In genomic region chr1:39933956-39934941, GRCh38 we compare ENCODE assay signal across 8 cellular contexts. TPM values are rescaled to one million over a fixed set of nuclear protein-coding genes. Genes with fewer than 3 reads are reported as not detected.
DNase-seq lines count a peak whose midpoint lies in the region; TF ChIP-seq lines count a peak whose summit lies in the region.

No MANE protein-coding gene starts in this region.

- H3K36me3 ChIP-seq in adipocyte (ENCODE audit: control insufficient read depth, insufficient read depth, low read length, severe bottlenecking) (no peaks in the 10 kb centered on the region), hepatocyte (replicated peaks; ENCODE audit: insufficient read depth, low read depth) (no peaks in the 10 kb centered on the region)

- H3K4me1 ChIP-seq in adipocyte (ENCODE audit: control insufficient read depth, insufficient read depth, low read length): peaks cover 16% of the 10 kb centered on the region
- H3K4me1 ChIP-seq in hepatocyte (ENCODE audit: insufficient read depth): peaks cover 6% of the 10 kb centered on the region

- H2AFZ ChIP-seq in hepatocyte: no peak overlapping the region

- no peaks in the 10 kb centered on the region for H3K27me3 ChIP-seq in HL-60 (ENCODE audit: insufficient read depth, poor library complexity, severe bottlenecking)
- H3K27me3 ChIP-seq in adipocyte (replicated peaks; ENCODE audit: control insufficient read depth, insufficient read depth, low read length): no peaks in the 10 kb centered on the region
- no peaks in the 10 kb centered on the region for H3K27me3 ChIP-seq in hepatocyte

- H3K9ac ChIP-seq in adipocyte (ENCODE audit: low read length): peak overlapping the region; percentile 59

- DNase-seq in HL-60 (ENCODE audit: low read depth in 1 of 2, low spot score in 1 of 2) (peak; percentile 98 to 99), adipocyte (ENCODE audit: low read depth) (peak; percentile 75), hepatocyte (ENCODE audit: low spot score) (peak; percentile 94), stromal cell of bone marrow (ENCODE audit: low read depth) (peak; percentile 97), HUDEP-2 (lab: John Stamatoyannopoulos, UW; ENCODE audit: unreplicated experiment in 76 of 76) (no peak), COR-L47 (lab: John Stamatoyannopoulos, UW) (no peak), NCI-H446 treated with DMSO at 0.1 percent for 48 hours (lab: John Stamatoyannopoulos, UW) (no peak)
- DNase-seq in activated CD8-positive, alpha-beta memory T cell treated with anti-CD3 and anti-CD28 coated beads for 24 hours: no peak

- H3K79me2 ChIP-seq in hepatocyte: no peaks in the 10 kb centered on the region

- H4K20me1 ChIP-seq in hepatocyte (ENCODE audit: insufficient read depth, poor library complexity, severe bottlenecking): no peaks in the 10 kb centered on the region

- 49% methylated on average over 12 of the region's 12 CpGs for WGBS in hepatocyte (ENCODE audit: low lambda C conversion rate, missing lambda C conversion rate)

- H3K4me2 ChIP-seq in hepatocyte: peak overlapping the region; percentile 12

- H3K4me3 ChIP-seq in HL-60 (replicated peaks; ENCODE audit: insufficient read depth, low read length) (no peak overlapping the region), adipocyte (ENCODE audit: low read length) (peak overlapping the region; percentile 39), hepatocyte (no peak overlapping the region)

- H3K27ac ChIP-seq in HL-60 (replicated peaks): peak overlapping the region; percentile 83
- peak overlapping the region; percentile 92 for H3K27ac ChIP-seq in hepatocyte

- H3K9me3 ChIP-seq in adipocyte (ENCODE audit: control insufficient read depth, low read length): no peaks in the 10 kb centered on the region
- H3K9me3 ChIP-seq in hepatocyte (ENCODE audit: low read depth): no peaks in the 10 kb centered on the region

- TF ChIP-seq CTCF in HL-60 (IDR thresholded peaks at IDR 0.05; ENCODE audit: insufficient read depth, low read length) (no peak), hepatocyte (IDR thresholded peaks at IDR 0.05; ENCODE audit: poor library complexity) (no peak)

- no peaks in the 10 kb centered on the region for H3K9me2 ChIP-seq in hepatocyte (replicated peaks; ENCODE audit: insufficient read depth)

RNA-seq across cellular contexts. Expression of gene MFSD2A, which starts 20.7 kb away (rescaled TPM):
- total RNA-seq in hepatocyte: 2.7 and 4.8 TPM in 2 replicates
- 5.6 and 9.8 TPM in 2 replicates for polyA plus RNA-seq in hepatocyte

RNA-seq across cellular contexts. Expression of gene MYCL, which starts 32.5 kb away (rescaled TPM):
- total RNA-seq in hepatocyte: 6.3 and 10.6 TPM in 2 replicates
- polyA plus RNA-seq in hepatocyte: 7.3 and 7.8 TPM in 2 replicates

RNA-seq across cellular contexts. Expression of gene TRIT1, which starts 50.9 kb away (rescaled TPM):
- total RNA-seq in hepatocyte: 17.2 and 20.0 TPM in 2 replicates
- polyA plus RNA-seq in hepatocyte: 16.6 and 19.7 TPM in 2 replicates

Comparison
In these comparisons a context has a peak if more than half of its experiments do, and no peak if none do; other contexts are left out.
1. DNase-seq: peak in HL-60 (2 of 2), adipocyte (single experiment), hepatocyte (single experiment) and stromal cell of bone marrow (single experiment); none in activated CD8-positive, alpha-beta memory T cell treated with anti-CD3 and anti-CD28 coated beads for 24 hours (single experiment), HUDEP-2 (0 of 76), COR-L47 (single experiment) and NCI-H446 treated with DMSO at 0.1 percent for 48 hours (single experiment).